13 cellular contexts compared by ENCODE assay signal in the genomic region with DNA sequence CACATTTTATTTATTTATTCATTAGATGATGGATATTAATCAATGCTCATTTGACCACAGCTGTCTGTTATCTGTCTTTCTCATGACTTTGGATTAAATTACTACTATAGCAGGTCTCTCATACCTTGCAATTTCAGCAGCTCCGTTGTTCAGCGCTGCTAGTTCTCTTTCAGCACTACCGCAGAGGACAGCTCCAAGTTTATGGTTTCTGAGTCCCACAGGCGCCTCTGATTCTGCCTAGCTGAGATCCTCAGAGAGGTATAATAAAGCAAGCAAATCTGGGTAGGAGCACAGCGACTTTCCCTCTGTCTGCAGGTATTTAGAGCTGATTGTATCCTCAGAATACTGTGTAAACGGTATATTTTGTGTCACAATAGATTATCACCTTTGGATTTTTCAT.
DNase-seq lines count a peak whose midpoint lies in the region; ATAC-seq, FAIRE-seq and TF ChIP-seq lines count a peak whose summit lies in the region.
"Had no signal": no experiment of that assay in that cellular context is flagged by ENCODE, and none has a peak within 500 bp of the region (broad histone marks: within the 10 kb centered on the region; RNA-seq: fewer than 3 reads in every experiment).

No MANE protein-coding gene starts in this region.

- no peak overlapping the region for H3K4me3 Mint-ChIP-seq in naive thymus-derived CD8-positive, alpha-beta T cell

- H3K27ac Mint-ChIP-seq in naive thymus-derived CD8-positive, alpha-beta T cell: no peak overlapping the region

- no peaks in the 10 kb centered on the region for H3K4me1 ChIP-seq in Karpas-422 (ENCODE audit: low read length)
- H3K4me1 ChIP-seq in adipocyte (ENCODE audit: control insufficient read depth, insufficient read depth, low read length): no peaks in the 10 kb centered on the region

- POLR2A ChIA-PET in naive thymus-derived CD8-positive, alpha-beta T cell (lab: Charles Lee): no interaction called here

- no peaks in the 10 kb centered on the region for H3K4me1 Mint-ChIP-seq in naive thymus-derived CD8-positive, alpha-beta T cell

- H3K9me2 ChIP-seq in Karpas-422 (replicated peaks; ENCODE audit: insufficient read depth, low read length): no peaks in the 10 kb centered on the region

- H4K20me1 ChIP-seq in Karpas-422 (ENCODE audit: insufficient read depth, low read depth, low read length): no peaks in the 10 kb centered on the region

- H3K4me3 ChIP-seq in Karpas-422 (ENCODE audit: low read length) (no peak overlapping the region), adipocyte (ENCODE audit: low read length) (no peak overlapping the region)

- no peaks in the 10 kb centered on the region for H3K27me3 ChIP-seq in Karpas-422 (ENCODE audit: low read length)
- no peaks in the 10 kb centered on the region for H3K27me3 ChIP-seq in adipocyte (replicated peaks; ENCODE audit: control insufficient read depth, insufficient read depth, low read length)

- H3K27ac ChIP-seq in Karpas-422 (ENCODE audit: low read length): no peak overlapping the region

- no peaks in the 10 kb centered on the region for H3K27me3 Mint-ChIP-seq in naive thymus-derived CD8-positive, alpha-beta T cell

- no peaks in the 10 kb centered on the region for H3K79me2 ChIP-seq in Karpas-422 (ENCODE audit: low read length)

- DNase-seq in GM12891 (ENCODE audit: insufficient read length, low spot score) (peak; percentile 1), Karpas-422 (peak; percentile 56), adipocyte (ENCODE audit: low read depth) (peak; percentile 3), midbrain (lab: John Stamatoyannopoulos, UW) (peak; percentile 3), GOT3 (lab: John Stamatoyannopoulos, UW) (no peak), Ammon's horn (ENCODE audit: low spot score) (no peak), DMS79 (lab: John Stamatoyannopoulos, UW) (no peak)
- no peak for DNase-seq in naive thymus-derived CD8-positive, alpha-beta T cell
- DNase-seq: activated effector memory CD4-positive, alpha-beta T cell treated with Interleukin-2 at 50 U/mL for 16 hours; effector CD8-positive, alpha-beta T cell; hypothalamus; NCI-H510A; stimulated activated CD4-positive, alpha-beta T cell treated with anti-CD3 and anti-CD28 coated beads, Interleukin-4, amount 100 ng/mL, for 24 hours had no signal

- no peak for ATAC-seq in naive thymus-derived CD8-positive, alpha-beta T cell

- no peak for FAIRE-seq in GM12891 (lab: Jason Lieb, UNC)

- peaks cover 0 to 12% (median 3%) of the 10 kb centered on the region in 9 donors for H3K9me3 Mint-ChIP-seq in naive thymus-derived CD8-positive, alpha-beta T cell

- no peaks in the 10 kb centered on the region for H3K36me3 ChIP-seq in Karpas-422 (ENCODE audit: insufficient read depth, low read length)
- H3K36me3 ChIP-seq in adipocyte (ENCODE audit: control insufficient read depth, insufficient read depth, low read length, severe bottlenecking): no peaks in the 10 kb centered on the region

- H3K9ac ChIP-seq in Karpas-422 (ENCODE audit: low read length) (no peak overlapping the region), adipocyte (ENCODE audit: low read length) (no peak overlapping the region)

- no peak overlapping the region for H2AFZ ChIP-seq in Karpas-422 (ENCODE audit: low read length)

- no peaks in the 10 kb centered on the region for H3K9me3 ChIP-seq in Karpas-422 (ENCODE audit: low read length)
- H3K9me3 ChIP-seq in adipocyte (ENCODE audit: control insufficient read depth, low read length): no peaks in the 10 kb centered on the region

- TF ChIP-seq POLR2A in GM12891 (IDR thresholded peaks at IDR 0.05; ENCODE audit: low read depth, low read length): no peak

- H3K4me2 ChIP-seq in Karpas-422 (ENCODE audit: low read depth, low read length, poor library complexity, severe bottlenecking): no peak overlapping the region

- no peaks in the 10 kb centered on the region for H3K36me3 Mint-ChIP-seq in naive thymus-derived CD8-positive, alpha-beta T cell

TF ChIP-seq in GM12891, 5 proteins besides CTCF, POLR2A, EP300 and RAD21:
- no peak for TF ChIP-seq POLR2AphosphoS5 (IDR thresholded peaks at IDR 0.05; ENCODE audit: low read depth, low read length)
- TF ChIP-seq PAX5 (IDR thresholded peaks at IDR 0.05; ENCODE audit: insufficient read depth, low read length, severe bottlenecking): no peak
- no peak for TF ChIP-seq SPI1 (IDR thresholded peaks at IDR 0.05; ENCODE audit: low read depth, low read length)
- no peak for TF ChIP-seq POU2F2 (IDR thresholded peaks at IDR 0.05; ENCODE audit: low read depth, low read length)

Comparison
In these comparisons a context has a peak if more than half of its experiments do, and no peak if none do; other contexts are left out.
1. DNase-seq: peak in GM12891 (single experiment), Karpas-422 (single experiment), adipocyte (single experiment) and midbrain (single experiment); none in naive thymus-derived CD8-positive, alpha-beta T cell (0 of 10), GOT3 (single experiment), Ammon's horn (single experiment) and DMS79 (single experiment).